ENCODE assay signal across 1 cellular context in the genomic region with DNA sequence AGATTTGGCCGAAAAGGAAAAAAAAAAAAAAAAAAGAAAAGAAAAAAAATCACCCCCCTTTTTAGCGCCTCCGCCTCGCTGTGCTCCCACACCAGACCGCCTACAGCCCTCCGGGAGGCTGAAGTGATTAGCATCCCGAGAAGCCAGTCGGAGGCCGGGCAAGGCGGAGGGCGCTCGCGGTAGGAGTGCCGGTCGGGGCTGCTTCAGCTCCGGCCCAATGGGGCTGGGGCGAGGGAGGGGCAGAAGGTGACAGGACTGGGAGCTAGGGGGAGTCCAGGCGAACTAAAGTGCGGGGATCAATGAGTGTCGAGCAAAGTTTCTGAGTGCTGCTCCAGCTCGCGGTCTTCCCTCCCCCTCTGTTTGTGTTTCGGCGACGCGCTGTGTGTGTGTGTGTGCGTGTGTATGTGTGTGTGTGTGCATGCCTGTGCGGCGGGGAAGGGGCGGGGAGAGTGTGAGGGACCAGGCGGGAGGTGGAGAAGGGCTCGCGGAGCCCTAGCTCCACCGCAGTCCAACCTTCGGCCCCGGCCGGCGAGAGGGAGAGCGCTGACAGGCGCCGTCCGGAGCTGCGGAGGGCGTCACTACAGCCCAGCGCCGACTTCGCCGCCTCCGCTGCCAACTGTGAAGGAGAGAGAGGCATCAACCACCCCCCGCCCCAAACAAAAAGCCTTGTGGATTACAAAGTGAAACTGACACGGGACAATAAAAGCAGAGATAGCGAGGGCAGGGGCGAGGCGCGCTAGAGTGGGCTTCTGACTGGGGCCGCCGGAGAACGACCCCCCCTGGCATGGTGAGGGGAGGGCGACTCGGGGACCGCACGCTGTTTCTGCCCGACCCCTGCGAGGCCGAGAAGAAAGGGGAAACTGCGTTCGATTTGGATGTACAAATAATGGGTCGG.
TF ChIP-seq lines count a peak whose summit lies in the region.

A gene with protein sequence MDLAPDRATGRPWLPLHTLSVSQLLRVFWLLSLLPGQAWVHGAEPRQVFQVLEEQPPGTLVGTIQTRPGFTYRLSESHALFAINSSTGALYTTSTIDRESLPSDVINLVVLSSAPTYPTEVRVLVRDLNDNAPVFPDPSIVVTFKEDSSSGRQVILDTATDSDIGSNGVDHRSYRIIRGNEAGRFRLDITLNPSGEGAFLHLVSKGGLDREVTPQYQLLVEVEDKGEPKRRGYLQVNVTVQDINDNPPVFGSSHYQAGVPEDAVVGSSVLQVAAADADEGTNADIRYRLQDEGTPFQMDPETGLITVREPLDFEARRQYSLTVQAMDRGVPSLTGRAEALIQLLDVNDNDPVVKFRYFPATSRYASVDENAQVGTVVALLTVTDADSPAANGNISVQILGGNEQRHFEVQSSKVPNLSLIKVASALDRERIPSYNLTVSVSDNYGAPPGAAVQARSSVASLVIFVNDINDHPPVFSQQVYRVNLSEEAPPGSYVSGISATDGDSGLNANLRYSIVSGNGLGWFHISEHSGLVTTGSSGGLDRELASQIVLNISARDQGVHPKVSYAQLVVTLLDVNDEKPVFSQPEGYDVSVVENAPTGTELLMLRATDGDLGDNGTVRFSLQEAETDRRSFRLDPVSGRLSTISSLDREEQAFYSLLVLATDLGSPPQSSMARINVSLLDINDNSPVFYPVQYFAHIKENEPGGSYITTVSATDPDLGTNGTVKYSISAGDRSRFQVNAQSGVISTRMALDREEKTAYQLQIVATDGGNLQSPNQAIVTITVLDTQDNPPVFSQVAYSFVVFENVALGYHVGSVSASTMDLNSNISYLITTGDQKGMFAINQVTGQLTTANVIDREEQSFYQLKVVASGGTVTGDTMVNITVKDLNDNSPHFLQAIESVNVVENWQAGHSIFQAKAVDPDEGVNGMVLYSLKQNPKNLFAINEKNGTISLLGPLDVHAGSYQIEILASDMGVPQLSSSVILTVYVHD (N-terminal part only) (plus strand): TSS at position 280 of the 895 bp plus-strand sequence. CDS start 1,457 bp downstream, outside the sequence.

TF ChIP-seq in K562, 482 proteins besides CTCF, POLR2A, EP300 and RAD21 (continued from another document):
- TF ChIP-seq, protein P1, sequence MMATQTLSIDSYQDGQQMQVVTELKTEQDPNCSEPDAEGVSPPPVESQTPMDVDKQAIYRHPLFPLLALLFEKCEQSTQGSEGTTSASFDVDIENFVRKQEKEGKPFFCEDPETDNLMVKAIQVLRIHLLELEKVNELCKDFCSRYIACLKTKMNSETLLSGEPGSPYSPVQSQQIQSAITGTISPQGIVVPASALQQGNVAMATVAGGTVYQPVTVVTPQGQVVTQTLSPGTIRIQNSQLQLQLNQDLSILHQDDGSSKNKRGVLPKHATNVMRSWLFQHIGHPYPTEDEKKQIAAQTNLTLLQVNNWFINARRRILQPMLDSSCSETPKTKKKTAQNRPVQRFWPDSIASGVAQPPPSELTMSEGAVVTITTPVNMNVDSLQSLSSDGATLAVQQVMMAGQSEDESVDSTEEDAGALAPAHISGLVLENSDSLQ (IDR thresholded peaks at IDR 0.05) = peak; percentile 81
- no peak for TF ChIP-seq MCM5 (IDR thresholded peaks at IDR 0.05; ENCODE audit: low read depth)
- TF ChIP-seq FOXP1 (CRISPR knock-in tag; IDR thresholded peaks at IDR 0.05) = no peak
- no peak for TF ChIP-seq THRAP3 (IDR thresholded peaks at IDR 0.05; ENCODE audit: borderline replicate concordance)
- TF ChIP-seq POLR2H (tag; IDR thresholded peaks at IDR 0.05; ENCODE audit: low read depth) = no peak
